ENCODE assay signal across 16 cellular contexts in genomic region chr11:23509023-23509422, GRCh38.
A peak's percentile ranks its signal among the peaks of the same experiment; 100 is the strongest.
DNase-seq lines count a peak whose midpoint lies in the region; ATAC-seq, FAIRE-seq and TF ChIP-seq lines count a peak whose summit lies in the region.
"Had no signal": no experiment of that assay in that cellular context is flagged by ENCODE, and none has a peak within 500 bp of the region (broad histone marks: within the 10 kb centered on the region; RNA-seq: fewer than 3 reads in every experiment).

No MANE protein-coding gene starts in this region.

- no peak overlapping the region for H3K4ac ChIP-seq in IMR-90 (ENCODE audit: low read depth, low read length)

- H4K20me1 ChIP-seq in IMR-90 (ENCODE audit: insufficient read depth, low read length) (no peaks in the 10 kb centered on the region), endothelial cell of umbilical vein (replicated peaks; ENCODE audit: control insufficient read depth, extremely low read depth, insufficient read depth, low read length) (no peaks in the 10 kb centered on the region)

- TF ChIP-seq POLR2A in IMR-90 (IDR thresholded peaks at IDR 0.05; ENCODE audit: low read depth, low read length) = no peak
- no peak for TF ChIP-seq POLR2A in endothelial cell of umbilical vein (IDR thresholded peaks at IDR 0.05; ENCODE audit: low read depth, low read length)

- H3K4me1 Mint-ChIP-seq in activated naive CD8-positive, alpha-beta T cell treated with anti-CD3 and anti-CD28 coated beads, Interleukin-2, amount 50 U/mL, for 24 hours = no peaks in the 10 kb centered on the region
- no peaks in the 10 kb centered on the region for H3K4me1 Mint-ChIP-seq in activated naive CD8-positive, alpha-beta T cell treated with anti-CD3 and anti-CD28 coated beads for 36 hours
- H3K4me1 Mint-ChIP-seq in stimulated activated effector memory CD8-positive, alpha-beta T cell treated with anti-CD3 and anti-CD28 coated beads, Interleukin-12 subunit alpha, Interleukin-12 subunit beta, amount 100 ng/mL, for 72 hours = no peaks in the 10 kb centered on the region
- H3K4me1 Mint-ChIP-seq: activated CD4-positive, alpha-beta T cell treated with anti-CD3 and anti-CD28 coated beads, Interleukin-2, amount 10 ng/mL, durations not matched to agents 24 days and 14 days; GM23338; T-helper 17 cell had no signal

- no peak for TF ChIP-seq RAD21 in IMR-90 (IDR thresholded peaks at IDR 0.05; ENCODE audit: low read length)

- no peaks in the 10 kb centered on the region; the same call in 1 of the 2 replicates for H3K27me3 ChIP-seq in IMR-90 (ENCODE audit: control insufficient read depth, insufficient read depth, low read length)
- no peaks in the 10 kb centered on the region for H3K27me3 ChIP-seq in endothelial cell of umbilical vein (ENCODE audit: control insufficient read depth in 2 of 2, insufficient read depth in 2 of 2, low read length in 2 of 2)
- H3K27me3 ChIP-seq: esophagus muscularis mucosa had no signal

- H3K9me1 ChIP-seq in IMR-90 (ENCODE audit: insufficient read depth, low read length) = no peaks in the 10 kb centered on the region
- no peaks in the 10 kb centered on the region for H3K9me1 ChIP-seq in endothelial cell of umbilical vein (replicated peaks; ENCODE audit: control insufficient read depth, extremely low read depth, insufficient read depth, low read length)

- H3K4me3 ChIP-seq in IMR-90 (ENCODE audit: insufficient read depth, low read depth, low read length) (no peak overlapping the region), endothelial cell of umbilical vein (replicated peaks in 1 of 3; ENCODE audit: insufficient read depth in 1 of 3, low read depth in 1 of 3, low read length in 3 of 3) (no peak overlapping the region)
- H3K4me3 ChIP-seq: esophagus muscularis mucosa, GM23338 had no signal

- no peak overlapping the region for H2AK9ac ChIP-seq in IMR-90 (replicated peaks; ENCODE audit: low read depth, low read length, poor library complexity)

- H3K36me3 ChIP-seq in IMR-90 (ENCODE audit: control insufficient read depth, insufficient read depth, low read length) (no peaks in the 10 kb centered on the region), endothelial cell of umbilical vein (ENCODE audit: control insufficient read depth in 2 of 2, extremely low read depth in 1 of 2, insufficient read depth in 2 of 2, low read length in 2 of 2) (no peaks in the 10 kb centered on the region)
- H3K36me3 ChIP-seq: esophagus muscularis mucosa had no signal

- H3K27ac Mint-ChIP-seq in activated naive CD8-positive, alpha-beta T cell treated with anti-CD3 and anti-CD28 coated beads, Interleukin-2, amount 50 U/mL, for 24 hours = no peak overlapping the region
- H3K27ac Mint-ChIP-seq in activated naive CD8-positive, alpha-beta T cell treated with anti-CD3 and anti-CD28 coated beads for 36 hours = no peak overlapping the region
- H3K27ac Mint-ChIP-seq in stimulated activated effector memory CD8-positive, alpha-beta T cell treated with anti-CD3 and anti-CD28 coated beads, Interleukin-12 subunit alpha, Interleukin-12 subunit beta, amount 100 ng/mL, for 72 hours = no peak overlapping the region
- H3K27ac Mint-ChIP-seq: activated CD4-positive, alpha-beta T cell treated with anti-CD3 and anti-CD28 coated beads, Interleukin-2, amount 10 ng/mL, durations not matched to agents 24 days and 14 days; GM23338; mesothelial cell of epicardium; T-helper 17 cell had no signal

- no peak overlapping the region for H2BK5ac ChIP-seq in IMR-90 (ENCODE audit: low read depth, low read length, poor library complexity, severe bottlenecking)

- no peaks in the 10 kb centered on the region for H3K79me1 ChIP-seq in IMR-90 (ENCODE audit: low read depth in 1 of 2, low read length in 2 of 2)

- H3K9ac ChIP-seq in IMR-90 (ENCODE audit: low read depth, low read length) = no peak overlapping the region
- H3K9ac ChIP-seq in endothelial cell of umbilical vein (replicated peaks; ENCODE audit: extremely low read depth, insufficient read depth, low read length) = no peak overlapping the region

- TF ChIP-seq CTCF in IMR-90 (conservative IDR thresholded peaks at IDR 0.05; ENCODE audit: low read depth, low read length) (no peak), endothelial cell of umbilical vein (IDR thresholded peaks at IDR 0.05; ENCODE audit: extremely low read depth in 1 of 2, insufficient read depth in 1 of 2, low read depth in 1 of 2, low read length in 2 of 2) (no peak)

- ATAC-seq in activated naive CD8-positive, alpha-beta T cell treated with anti-CD3 and anti-CD28 coated beads, Interleukin-2, amount 50 U/mL, for 24 hours = peak; percentile 49
- ATAC-seq in IMR-90 (ENCODE audit: low read depth) = peak; percentile 77
- ATAC-seq in stimulated activated effector memory CD8-positive, alpha-beta T cell treated with anti-CD3 and anti-CD28 coated beads, Interleukin-12 subunit alpha, Interleukin-12 subunit beta, amount 100 ng/mL, for 72 hours = peak; percentile 99
- ATAC-seq: GM23338, Panc1, T-helper 17 cell had no signal

- no peak overlapping the region for H3K56ac ChIP-seq in IMR-90 (ENCODE audit: extremely low read depth, insufficient read depth, low read length)

- H3K9me3 Mint-ChIP-seq in activated naive CD8-positive, alpha-beta T cell treated with anti-CD3 and anti-CD28 coated beads, Interleukin-2, amount 50 U/mL, for 24 hours = no peaks in the 10 kb centered on the region
- no peaks in the 10 kb centered on the region for H3K9me3 Mint-ChIP-seq in activated naive CD8-positive, alpha-beta T cell treated with anti-CD3 and anti-CD28 coated beads for 36 hours
- peaks cover 7% of the 10 kb centered on the region for H3K9me3 Mint-ChIP-seq in stimulated activated effector memory CD8-positive, alpha-beta T cell treated with anti-CD3 and anti-CD28 coated beads, Interleukin-12 subunit alpha, Interleukin-12 subunit beta, amount 100 ng/mL, for 72 hours
- H3K9me3 Mint-ChIP-seq: activated CD4-positive, alpha-beta T cell treated with anti-CD3 and anti-CD28 coated beads, Interleukin-2, amount 10 ng/mL, durations not matched to agents 24 days and 14 days; GM23338 had no signal

- BruUV-seq in IMR-90 (replicated peaks; lab: Mats Ljungman, UMichigan) (no TSS peak), endothelial cell of umbilical vein (replicated peaks; lab: Mats Ljungman, UMichigan) (no TSS peak)

- no peaks in the 10 kb centered on the region for H3K36me3 Mint-ChIP-seq in activated naive CD8-positive, alpha-beta T cell treated with anti-CD3 and anti-CD28 coated beads, Interleukin-2, amount 50 U/mL, for 24 hours (ENCODE audit: low read depth)
- H3K36me3 Mint-ChIP-seq in activated naive CD8-positive, alpha-beta T cell treated with anti-CD3 and anti-CD28 coated beads for 36 hours = no peaks in the 10 kb centered on the region
- no peaks in the 10 kb centered on the region for H3K36me3 Mint-ChIP-seq in stimulated activated effector memory CD8-positive, alpha-beta T cell treated with anti-CD3 and anti-CD28 coated beads, Interleukin-12 subunit alpha, Interleukin-12 subunit beta, amount 100 ng/mL, for 72 hours
- H3K36me3 Mint-ChIP-seq: mesothelial cell of epicardium had no signal

- no peak overlapping the region for H3K23ac ChIP-seq in IMR-90 (ENCODE audit: low read depth, low read length)

- no peak overlapping the region for H3K4me3 Mint-ChIP-seq in activated naive CD8-positive, alpha-beta T cell treated with anti-CD3 and anti-CD28 coated beads, Interleukin-2, amount 50 U/mL, for 24 hours
- no peak overlapping the region for H3K4me3 Mint-ChIP-seq in activated naive CD8-positive, alpha-beta T cell treated with anti-CD3 and anti-CD28 coated beads for 36 hours
- H3K4me3 Mint-ChIP-seq in stimulated activated effector memory CD8-positive, alpha-beta T cell treated with anti-CD3 and anti-CD28 coated beads, Interleukin-12 subunit alpha, Interleukin-12 subunit beta, amount 100 ng/mL, for 72 hours = no peak overlapping the region
- H3K4me3 Mint-ChIP-seq: activated CD4-positive, alpha-beta T cell treated with anti-CD3 and anti-CD28 coated beads, Interleukin-2, amount 10 ng/mL, durations not matched to agents 24 days and 14 days; GM23338; mesothelial cell of epicardium; T-helper 17 cell had no signal

- H3K4me2 ChIP-seq in IMR-90 (ENCODE audit: low read depth, low read length) = no peak overlapping the region
- no peak overlapping the region for H3K4me2 ChIP-seq in endothelial cell of umbilical vein (ENCODE audit: insufficient read depth, low read length)
- H3K4me2 ChIP-seq: GM23338 had no signal

- no peaks in the 10 kb centered on the region for H3K27me3 Mint-ChIP-seq in activated naive CD8-positive, alpha-beta T cell treated with anti-CD3 and anti-CD28 coated beads, Interleukin-2, amount 50 U/mL, for 24 hours
- no peaks in the 10 kb centered on the region for H3K27me3 Mint-ChIP-seq in activated naive CD8-positive, alpha-beta T cell treated with anti-CD3 and anti-CD28 coated beads for 36 hours
- H3K27me3 Mint-ChIP-seq: activated CD4-positive, alpha-beta T cell treated with anti-CD3 and anti-CD28 coated beads, Interleukin-2, amount 10 ng/mL, durations not matched to agents 24 days and 14 days; T-helper 17 cell had no signal

- H3K14ac ChIP-seq in IMR-90 (replicated peaks; ENCODE audit: low read depth, low read length) = no peak overlapping the region

- no peak overlapping the region for H4K5ac ChIP-seq in IMR-90 (ENCODE audit: low read depth, low read length)

- no peaks in the 10 kb centered on the region for H3K4me1 ChIP-seq in IMR-90 (ENCODE audit: control insufficient read depth, insufficient read depth, low read length)
- no peaks in the 10 kb centered on the region for H3K4me1 ChIP-seq in endothelial cell of umbilical vein (ENCODE audit: control insufficient read depth, extremely low read depth, insufficient read depth, low read length)
- H3K4me1 ChIP-seq: esophagus muscularis mucosa had no signal

- H3K9me3 ChIP-seq in IMR-90 (ENCODE audit: control insufficient read depth, insufficient read depth, low read length) = no peaks in the 10 kb centered on the region
- no peaks in the 10 kb centered on the region for H3K9me3 ChIP-seq in endothelial cell of umbilical vein (replicated peaks; ENCODE audit: control insufficient read depth, insufficient read depth, low read length)
- H3K9me3 ChIP-seq: esophagus muscularis mucosa had no signal

- intact Hi-C loops in IMR-90 (cut with micrococcal nuclease) (no loop called here), endothelial cell of umbilical vein (cut with micrococcal nuclease) (no loop called here)

- POLR2A ChIA-PET in IMR-90 (lab: Charles Lee; ENCODE audit: unreplicated experiment) (no interaction called here), endothelial cell of umbilical vein (lab: Charles Lee) (no interaction called here)

- H3K27ac ChIP-seq in IMR-90 (ENCODE audit: insufficient read depth, low read length) = no peak overlapping the region
- no peak overlapping the region for H3K27ac ChIP-seq in endothelial cell of umbilical vein (ENCODE audit: insufficient read depth, low read depth, low read length)
- H3K27ac ChIP-seq: esophagus muscularis mucosa had no signal

- H2BK20ac ChIP-seq in IMR-90 (ENCODE audit: low read depth, low read length) = no peak overlapping the region

- no peak overlapping the region for H3K18ac ChIP-seq in IMR-90 (ENCODE audit: low read depth, low read length)

- H3K79me2 ChIP-seq in endothelial cell of umbilical vein (ENCODE audit: control insufficient read depth, insufficient read depth, low read length) = no peaks in the 10 kb centered on the region

- H4K8ac ChIP-seq in IMR-90 (ENCODE audit: low read depth in 2 of 2, low read length in 2 of 2) = no peak overlapping the region

- no peak overlapping the region for H2BK15ac ChIP-seq in IMR-90 (ENCODE audit: low read depth, low read length)

- H4K91ac ChIP-seq in IMR-90 (ENCODE audit: insufficient read depth, low read depth, low read length) = no peak overlapping the region

- no peak for FAIRE-seq in endothelial cell of umbilical vein (lab: Jason Lieb, UNC)

- no peak for DNase-seq in activated naive CD8-positive, alpha-beta T cell treated with anti-CD3 and anti-CD28 coated beads, Interleukin-2, amount 50 U/mL, for 24 hours
- no peak for DNase-seq in activated naive CD8-positive, alpha-beta T cell treated with anti-CD3 and anti-CD28 coated beads for 36 hours
- DNase-seq in IMR-90 (peak; percentile 88), endothelial cell of umbilical vein (ENCODE audit: low read depth, low spot score) (peak; percentile 50), mucosa of gallbladder (ENCODE audit: low spot score) (no peak), CD1c-positive myeloid dendritic cell (ENCODE audit: extremely low spot score) (no peak), occipital lobe (lab: John Stamatoyannopoulos, UW) (no peak)
- DNase-seq in stimulated activated effector memory CD8-positive, alpha-beta T cell treated with anti-CD3 and anti-CD28 coated beads, Interleukin-12 subunit alpha, Interleukin-12 subunit beta, amount 100 ng/mL, for 72 hours (ENCODE audit: low spot score in 2 of 2) = no peak
- DNase-seq: activated CD4-positive, alpha-beta T cell treated with anti-CD3 and anti-CD28 coated beads, Interleukin-2, amount 10 ng/mL, durations not matched to agents 24 days and 14 days; cerebellar nuclear complex; DMS 273 treated with DMSO at 0.1 percent for 48 hours; T-helper 17 cell had no signal

- CTCF ChIA-PET in IMR-90 (lab: Yijun Ruan, JAX) (no interaction called here), endothelial cell of umbilical vein (lab: Charles Lee) (interaction anchor here (1.1 to 3.7 kb wide), 3 partner anchors 31 to 396 kb away, joined by 3 to 14 read pairs (median 5); no protein-coding TSS in a partner anchor)

- no peak overlapping the region for H2AK5ac ChIP-seq in IMR-90 (ENCODE audit: low read depth, low read length)

- H2AFZ ChIP-seq in IMR-90 (replicated peaks; ENCODE audit: low read length, poor library complexity) (no peak overlapping the region), endothelial cell of umbilical vein (ENCODE audit: low read depth, low read length) (no peak overlapping the region)
- H2AFZ ChIP-seq: GM23338 had no signal

- dilution Hi-C loops in IMR-90 (cut with HindIII; ENCODE audit: low sequenced_read_pairs, unreplicated experiment) = no loop called here
- dilution Hi-C loops in endothelial cell of umbilical vein (cut with MboI; ENCODE audit: extremely low pct_ligation_motif_present, low sequenced_read_pairs) = no loop called here

- H2BK120ac ChIP-seq in IMR-90 (ENCODE audit: low read depth, low read length) = no peak overlapping the region

- in situ Hi-C loops in IMR-90 (cut with MboI; ENCODE audit: low sequenced_read_pairs) = no loop called here

Comparison
In these comparisons a context has a peak if more than half of its experiments do, and no peak if none do; other contexts are left out.
1. ATAC-seq: peak in every context shown above with its lines; median percentile 99 in stimulated activated effector memory CD8-positive, alpha-beta T cell treated with anti-CD3 and anti-CD28 coated beads, Interleukin-12 subunit alpha, Interleukin-12 subunit beta, amount 100 ng/mL, for 72 hours; 77 in IMR-90; 49 in activated naive CD8-positive, alpha-beta T cell treated with anti-CD3 and anti-CD28 coated beads, Interleukin-2, amount 50 U/mL, for 24 hours.
2. DNase-seq: peak in IMR-90 (single experiment) and endothelial cell of umbilical vein (single experiment); none in activated naive CD8-positive, alpha-beta T cell treated with anti-CD3 and anti-CD28 coated beads, Interleukin-2, amount 50 U/mL, for 24 hours (single experiment), activated naive CD8-positive, alpha-beta T cell treated with anti-CD3 and anti-CD28 coated beads for 36 hours (single experiment), stimulated activated effector memory CD8-positive, alpha-beta T cell treated with anti-CD3 and anti-CD28 coated beads, Interleukin-12 subunit alpha, Interleukin-12 subunit beta, amount 100 ng/mL, for 72 hours (0 of 2), mucosa of gallbladder (single experiment), CD1c-positive myeloid dendritic cell (single experiment) and occipital lobe (single experiment).